ENCODE assay signal across 18 cellular contexts in genomic region chr5:35417040-35417439, GRCh38.
"Had no signal": no experiment of that assay in that cellular context is flagged by ENCODE, and none has a peak within 500 bp of the region (broad histone marks: within the 10 kb centered on the region; RNA-seq: fewer than 3 reads in every experiment).

No MANE protein-coding gene starts in this region.

- DNase-seq: activated CD4-positive, alpha-beta memory T cell treated with anti-CD3 and anti-CD28 coated beads, Interleukin-2, amount 10 ng/mL, durations not matched to agents 7 days and 5 days; activated CD4-positive, alpha-beta T cell treated with anti-CD3 and anti-CD28 coated beads, Interleukin-2, amount 50 U/mL, for 1 hour; activated CD4-positive, CD25-positive, alpha-beta regulatory T cell; activated gamma-delta T cell; activated naive CD4-positive, alpha-beta T cell treated with anti-CD3 and anti-CD28 coated beads for 36 hours; activated T-cell treated with anti-CD3 and anti-CD28 coated beads for 4 hours; activated T-cell treated with anti-CD3 and anti-CD28 coated beads, Interleukin-2, amount 50 U/mL, for 48 hours; amygdala; Karpas-422; MM.1S; NCI-H1694; NCI-H2029; NCI-H2107; NCI-H510A treated with DMSO at 0.1 percent for 48 hours; SIG-M5; T-helper 2 cell; T1000 had no signal

- H3K4me3 ChIP-seq: K562 had no signal
